8 cellular contexts compared by ENCODE assay signal in genomic region chr1:65264197-65264929, GRCh38. TPM values are rescaled to one million over a fixed set of nuclear protein-coding genes. Genes with fewer than 3 reads are reported as not detected.
DNase-seq lines count a peak whose midpoint lies in the region; ATAC-seq and TF ChIP-seq lines count a peak whose summit lies in the region.

No MANE protein-coding gene starts in this region.

- TF ChIP-seq CTCF in endodermal cell (conservative IDR thresholded peaks at IDR 0.05) = no peak
- TF ChIP-seq CTCF in mesothelial cell of epicardium (IDR thresholded peaks at IDR 0.05; ENCODE audit: unreplicated experiment) = no peak

- H3K9me3 Mint-ChIP-seq in activated CD4-positive, alpha-beta T cell treated with anti-CD3 and anti-CD28 coated beads, Interleukin-2, amount 10 ng/mL, durations not matched to agents 7 days and 5 days = no peaks in the 10 kb centered on the region
- H3K9me3 Mint-ChIP-seq in endodermal cell (no peaks in the 10 kb centered on the region), mesothelial cell of epicardium (no peaks in the 10 kb centered on the region)

- H3K27ac ChIP-seq in endodermal cell (ENCODE audit: low read depth, low read length) (no peak overlapping the region), aorta (ENCODE audit: low read depth in 1 of 2, low read length in 2 of 2) (no peak overlapping the region)

- no peaks in the 10 kb centered on the region for H3K27me3 ChIP-seq in endodermal cell (ENCODE audit: control insufficient read depth, insufficient read depth, low read length, poor library complexity, severe bottlenecking)
- no peaks in the 10 kb centered on the region for H3K27me3 ChIP-seq in aorta (ENCODE audit: control insufficient read depth in 1 of 2, insufficient read depth in 2 of 2, low read length in 1 of 2)

- H3K9me3 ChIP-seq in endodermal cell (ENCODE audit: control insufficient read depth, low read length) (no peaks in the 10 kb centered on the region), aorta (ENCODE audit: control insufficient read depth, low read length) (no peaks in the 10 kb centered on the region)

- WGBS in endodermal cell (ENCODE audit: insufficient coverage in 1 of 2, insufficient read length in 1 of 2), 2 experiments = 6 to 18% methylated on average over 13 to 15 of the region's 15 CpGs
- WGBS in aorta, 2 donors = 10 to 13% methylated on average over 15 of the region's 15 CpGs

- H3K27ac Mint-ChIP-seq in activated CD4-positive, alpha-beta T cell treated with anti-CD3 and anti-CD28 coated beads, Interleukin-2, amount 10 ng/mL, durations not matched to agents 7 days and 5 days = no peak overlapping the region
- H3K27ac Mint-ChIP-seq in endodermal cell (no peak overlapping the region), mesothelial cell of epicardium (peak overlapping the region; percentile 33)

- ATAC-seq in aorta (ENCODE audit: low FRiP score) (no peak), HG02623 (IDR thresholded peaks at IDR 0.05; ENCODE audit: unreplicated experiment) (no peak)

- peaks cover 36% of the 10 kb centered on the region for H3K4me1 Mint-ChIP-seq in activated CD4-positive, alpha-beta T cell treated with anti-CD3 and anti-CD28 coated beads, Interleukin-2, amount 10 ng/mL, durations not matched to agents 7 days and 5 days
- H3K4me1 Mint-ChIP-seq in endodermal cell (peaks cover 17% of the 10 kb centered on the region), mesothelial cell of epicardium (peaks cover 28% of the 10 kb centered on the region)

- H3K4me3 Mint-ChIP-seq in activated CD4-positive, alpha-beta T cell treated with anti-CD3 and anti-CD28 coated beads, Interleukin-2, amount 10 ng/mL, durations not matched to agents 7 days and 5 days = peak overlapping the region; percentile 23
- H3K4me3 Mint-ChIP-seq in endodermal cell = peak overlapping the region; percentile 49
- peak overlapping the region; percentile 65 for H3K4me3 Mint-ChIP-seq in mesothelial cell of epicardium

- POLR2A ChIA-PET in activated CD4-positive, alpha-beta T cell treated with anti-CD3 and anti-CD28 coated beads, Interleukin-2, amount 10 ng/mL, durations not matched to agents 7 days and 5 days (lab: Charles Lee) = no interaction called here

- H3K36me3 ChIP-seq in endodermal cell (ENCODE audit: control insufficient read depth, insufficient read depth, low read length) (peaks cover 4% of the 10 kb centered on the region), aorta (ENCODE audit: control insufficient read depth in 1 of 2, insufficient read depth in 2 of 2, low read length in 1 of 2) (no peaks in the 10 kb centered on the region)

- no peak overlapping the region for H3K9ac ChIP-seq in endodermal cell (ENCODE audit: extremely low read depth, low read length, poor library complexity, severe bottlenecking)

- no peak for DNase-seq in activated CD4-positive, alpha-beta T cell treated with anti-CD3 and anti-CD28 coated beads, Interleukin-2, amount 10 ng/mL, durations not matched to agents 7 days and 5 days
- no peak for DNase-seq in activated CD4-positive, alpha-beta T cell treated with anti-CD3 and anti-CD28 coated beads for 4 hours
- DNase-seq in OCI-M1 (lab: John Stamatoyannopoulos, UW) = peak; percentile 91
- DNase-seq in endodermal cell = peak; percentile 88
- peak in 1 of 2 experiments; percentile 42 for DNase-seq in mesothelial cell of epicardium (ENCODE audit: low spot score in 2 of 2, unreplicated experiment in 2 of 2)
- no peak for DNase-seq in aorta
- no peak for DNase-seq in T-helper 9 cell

- CTCF ChIA-PET in activated CD4-positive, alpha-beta T cell treated with anti-CD3 and anti-CD28 coated beads, Interleukin-2, amount 10 ng/mL, durations not matched to agents 7 days and 5 days (lab: Charles Lee) = interaction anchor here (0.5 to 1.0 kb wide), 2 partner anchors 10 to 914 kb away, joined by 3 to 4 read pairs; no protein-coding TSS in a partner anchor

- intact Hi-C loops in aorta (cut with DNase I) = loop anchor here in 1 of 2 donors (10.0 kb wide), 1 partner anchor 160 kb away; the partner anchor contains the start of genes LEPR and LEPROT

- H3K36me3 Mint-ChIP-seq in activated CD4-positive, alpha-beta T cell treated with anti-CD3 and anti-CD28 coated beads, Interleukin-2, amount 10 ng/mL, durations not matched to agents 7 days and 5 days (ENCODE audit: low read depth) = no peaks in the 10 kb centered on the region
- H3K36me3 Mint-ChIP-seq in endodermal cell (ENCODE audit: low read depth) (no peaks in the 10 kb centered on the region), mesothelial cell of epicardium (no peaks in the 10 kb centered on the region)

- H3K27me3 Mint-ChIP-seq in activated CD4-positive, alpha-beta T cell treated with anti-CD3 and anti-CD28 coated beads, Interleukin-2, amount 10 ng/mL, durations not matched to agents 7 days and 5 days = peaks cover 39% of the 10 kb centered on the region
- peaks cover 8% of the 10 kb centered on the region for H3K27me3 Mint-ChIP-seq in endodermal cell (ENCODE audit: insufficient read depth)
- no peaks in the 10 kb centered on the region for H3K27me3 Mint-ChIP-seq in mesothelial cell of epicardium (ENCODE audit: low read depth)

- H3K4me3 ChIP-seq in endodermal cell (ENCODE audit: low read length) (peak overlapping the region; percentile 79), aorta (ENCODE audit: low read length in 2 of 2) (peak overlapping the region; percentile 62 to 90)

- H3K4me1 ChIP-seq in endodermal cell (ENCODE audit: control insufficient read depth, insufficient read depth, low read length) (peaks cover 5% of the 10 kb centered on the region), aorta (ENCODE audit: control insufficient read depth in 1 of 2, insufficient read depth in 2 of 2, low read length in 2 of 2) (no peaks in the 10 kb centered on the region)

RNA-seq across cellular contexts. Expression of gene DNAJC6, which starts 45.0 kb away (rescaled TPM):
- 1 to 10 TPM; 1.9 TPM for total RNA-seq in activated CD4-positive, alpha-beta T cell treated with anti-CD3 and anti-CD28 coated beads, Interleukin-2, amount 10 ng/mL, durations not matched to agents 7 days and 5 days
- total RNA-seq in endodermal cell (10 to 100 TPM; 17.4 to 33.9 TPM), mesothelial cell of epicardium (18.1 to 20.3 TPM (median 19.4 TPM) in 3 replicates), aorta (1 to 10 TPM; 2.3 to 3.8 TPM)
- polyA plus RNA-seq in endodermal cell (2013, experiment 1 of 2) = 6.2 TPM
- 8.7 TPM for polyA plus RNA-seq in endodermal cell (2013, experiment 2 of 2)
- polyA plus RNA-seq in aorta = 1 to 10 TPM in 1 of 2 donors, not detected in 1; 1.3 TPM

Comparison
In these comparisons a context has a peak if more than half of its experiments do, and no peak if none do; other contexts are left out.
1. DNase-seq: peak in OCI-M1 (single experiment) and endodermal cell (single experiment); none in activated CD4-positive, alpha-beta T cell treated with anti-CD3 and anti-CD28 coated beads, Interleukin-2, amount 10 ng/mL, durations not matched to agents 7 days and 5 days (single experiment), activated CD4-positive, alpha-beta T cell treated with anti-CD3 and anti-CD28 coated beads for 4 hours (0 of 2), aorta (0 of 2) and T-helper 9 cell (single experiment).
2. Peak in every context shown above with its lines, with median percentiles within 50 percentile points of each other: H3K4me3 Mint-ChIP-seq.